In the genomic region with DNA sequence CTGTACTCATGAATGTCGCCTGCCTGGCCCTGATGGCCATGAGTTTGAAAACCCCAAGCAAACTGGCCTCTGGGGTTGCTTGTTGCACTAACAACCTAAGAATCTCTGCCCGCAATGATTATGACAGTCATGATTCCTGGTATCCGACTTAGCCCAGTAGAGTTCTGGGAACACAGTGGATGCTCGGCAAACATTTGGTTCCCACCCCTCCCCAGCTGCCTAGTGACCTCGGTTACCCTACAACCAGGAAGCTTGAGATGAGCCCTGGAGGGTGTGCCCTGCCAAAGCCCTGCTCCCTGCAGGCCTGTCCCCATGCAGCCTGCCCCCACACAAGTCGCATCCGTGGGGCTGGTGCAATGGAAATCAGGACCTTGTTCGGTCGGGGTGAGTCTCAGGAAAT, we compare ENCODE assay signal across 28 cellular contexts.
"Had no signal": no experiment of that assay in that cellular context is flagged by ENCODE, and none has a peak within 500 bp of the region (broad histone marks: within the 10 kb centered on the region; RNA-seq: fewer than 3 reads in every experiment).

No MANE protein-coding gene starts in this region.

- H3K9me3 Mint-ChIP-seq: T-helper 1 cell treated with Interleukin-12 subunit alpha and Interleukin-12 subunit beta and Interleukin-4 antibody, amounts not matched to agents 30 μg/mL and 1 μg/mL, for 36 hours had no signal

- H3K27ac Mint-ChIP-seq: activated naive CD4-positive, alpha-beta T cell treated with anti-CD3 and anti-CD28 coated beads for 36 hours; activated naive CD8-positive, alpha-beta T cell treated with anti-CD3 and anti-CD28 coated beads, Interleukin-2, amount 10 ng/mL, durations not matched to agents 7 days and 5 days; brain; naive B cell; T-helper 1 cell treated with Interleukin-12 subunit alpha and Interleukin-12 subunit beta and Interleukin-4 antibody, amounts not matched to agents 30 μg/mL and 1 μg/mL, for 36 hours had no signal

- H3K4me1 Mint-ChIP-seq: activated naive CD8-positive, alpha-beta T cell treated with anti-CD3 and anti-CD28 coated beads, Interleukin-2, amount 10 ng/mL, durations not matched to agents 7 days and 5 days; brain; naive B cell had no signal

- H3K36me3 ChIP-seq: ascending aorta, heart left ventricle, left lung, pancreas, prostate gland, sigmoid colon, suprapubic skin, tibial artery, WERI-Rb-1 had no signal

- H3K4me3 Mint-ChIP-seq: activated naive CD4-positive, alpha-beta T cell treated with anti-CD3 and anti-CD28 coated beads for 36 hours; activated naive CD8-positive, alpha-beta T cell treated with anti-CD3 and anti-CD28 coated beads, Interleukin-2, amount 10 ng/mL, durations not matched to agents 7 days and 5 days; brain; naive B cell; nephron progenitor cell; T-helper 1 cell treated with Interleukin-12 subunit alpha and Interleukin-12 subunit beta and Interleukin-4 antibody, amounts not matched to agents 30 μg/mL and 1 μg/mL, for 36 hours had no signal

- ATAC-seq: activated CD4-positive, CD25-positive, alpha-beta regulatory T cell treated with anti-CD3 and anti-CD28 coated beads, Interleukin-2, amount 50 U/mL, for 24 hours; heart left ventricle; left lung had no signal

- H3K9me3 ChIP-seq: ascending aorta, pancreas, prostate gland, sigmoid colon, suprapubic skin had no signal

- H3K27ac ChIP-seq: ascending aorta, heart left ventricle, left lung, pancreas, prostate gland, sigmoid colon, suprapubic skin, tibial artery, WERI-Rb-1 had no signal

- FAIRE-seq: endothelial cell of umbilical vein, pancreas had no signal

- H3K36me3 Mint-ChIP-seq: activated naive CD8-positive, alpha-beta T cell treated with anti-CD3 and anti-CD28 coated beads, Interleukin-2, amount 10 ng/mL, durations not matched to agents 7 days and 5 days; brain; naive B cell had no signal

- H3K4me1 ChIP-seq: ascending aorta, heart left ventricle, left lung, pancreas, prostate gland, sigmoid colon, suprapubic skin, tibial artery had no signal

- DNase-seq: activated CD4-positive, alpha-beta T cell treated with anti-CD3 and anti-CD28 coated beads for 48 hours; activated CD4-positive, alpha-beta T cell treated with anti-CD3 and anti-CD28 coated beads, Interleukin-2, amount 50 U/mL, for 48 hours; activated CD8-positive, alpha-beta memory T cell treated with anti-CD3 and anti-CD28 coated beads for 24 hours; activated effector memory CD4-positive, alpha-beta T cell treated with Interleukin-2 at 50 U/mL for 16 hours; activated naive CD4-positive, alpha-beta T cell treated with anti-CD3 and anti-CD28 coated beads for 36 hours; activated naive CD8-positive, alpha-beta T cell treated with anti-CD3 and anti-CD28 coated beads, Interleukin-2, amount 10 ng/mL, durations not matched to agents 7 days and 5 days; cortex of kidney; foreskin fibroblast; heart left ventricle; kidney glomerular epithelial cell; left lung; mesendoderm; naive B cell; nephron progenitor cell; pancreas; sigmoid colon; stimulated activated naive CD4-positive, alpha-beta T cell; T-helper 9 cell; tibial artery; WERI-Rb-1 had no signal

- H3K4me3 ChIP-seq: ascending aorta, heart left ventricle, left lung, lung, pancreas, prostate gland, sigmoid colon, suprapubic skin, tibial artery had no signal

- H3K27me3 ChIP-seq: ascending aorta, pancreas had no signal
